ENCODE assay signal across 8 cellular contexts in the genomic region with DNA sequence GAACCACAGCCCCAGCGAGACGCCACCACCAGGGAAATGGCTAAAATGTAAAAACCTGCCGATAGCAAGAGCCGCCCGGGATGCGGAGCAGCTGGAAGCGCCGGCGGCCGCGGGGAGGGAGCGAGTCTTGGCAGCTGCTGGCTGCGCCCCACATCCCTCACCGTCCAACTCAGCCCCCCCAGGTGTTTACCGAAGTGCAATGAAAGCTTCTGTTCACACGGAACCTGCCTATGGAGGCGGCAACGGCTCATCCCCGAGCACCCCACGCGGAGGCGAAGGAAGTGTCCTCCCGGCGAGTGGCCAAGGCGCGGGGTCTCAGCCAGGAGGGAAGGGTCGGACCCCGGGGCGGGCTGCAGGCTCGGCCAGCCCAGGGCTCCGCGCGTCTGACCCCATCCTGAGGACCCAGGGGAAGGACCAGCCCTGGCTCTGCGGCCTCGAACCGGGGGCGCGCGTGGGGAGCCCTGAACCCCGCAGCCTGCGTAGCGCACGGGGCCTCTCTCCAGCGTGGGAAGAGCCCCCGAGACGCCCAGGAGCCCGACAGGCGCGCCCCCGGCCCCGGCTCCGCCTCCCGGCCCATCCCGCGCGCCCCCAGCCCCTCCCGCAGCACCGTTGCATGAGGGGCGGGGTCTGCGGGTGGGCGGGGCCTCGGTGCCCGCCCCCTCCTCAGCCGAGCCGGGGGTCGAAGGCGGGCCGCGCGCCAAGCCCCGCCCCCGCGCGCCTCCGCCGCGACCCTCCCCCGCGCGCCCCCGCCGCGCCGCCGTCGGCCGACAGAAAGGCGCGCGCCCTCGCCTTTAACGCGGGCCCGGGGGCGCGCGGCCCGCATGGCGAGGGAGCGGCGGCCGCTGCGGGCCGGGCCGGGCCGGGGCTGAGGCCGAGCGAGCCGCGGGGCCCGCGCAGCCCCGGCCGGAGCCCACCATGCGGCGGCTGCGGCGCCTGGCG. TPM values are rescaled to one million over a fixed set of nuclear protein-coding genes. Genes with fewer than 3 reads are reported as not detected.
DNase-seq lines count a peak whose midpoint lies in the region; ATAC-seq and TF ChIP-seq lines count a peak whose summit lies in the region.

A gene (plus strand): TSS at position 822 of the 939 bp plus-strand sequence. CDS start 94 bp downstream, at position 916.

- H3K4me1 ChIP-seq in mammary epithelial cell (ENCODE audit: insufficient read depth, low read length) = no peaks in the 10 kb centered on the region
- peaks cover 6 to 50% of the 10 kb centered on the region in 2 donors for H3K4me1 ChIP-seq in left lung
- peaks cover 9 to 15% (median 13%) of the 10 kb centered on the region in 4 donors for H3K4me1 ChIP-seq in transverse colon

- no peak for TF ChIP-seq CTCF in mammary epithelial cell (conservative IDR thresholded peaks at IDR 0.05 in 1 of 2, IDR thresholded peaks at IDR 0.05 in 1 of 2; ENCODE audit: extremely low read depth in 1 of 2, insufficient read depth in 1 of 2, low read depth in 1 of 2, low read length in 2 of 2)
- no peak for TF ChIP-seq CTCF in left lung (IDR thresholded peaks at IDR 0.05)
- TF ChIP-seq CTCF in transverse colon (IDR thresholded peaks at IDR 0.05) = no peak

- no peaks in the 10 kb centered on the region for H4K20me1 ChIP-seq in mammary epithelial cell (ENCODE audit: insufficient read depth, low read length)

- CTCF ChIA-PET in mammary epithelial cell (lab: Charles Lee; ENCODE audit: low non-redundant PET) = no interaction called here

- DNase-seq in GDM1 (lab: John Stamatoyannopoulos, UW) (peak; percentile 55), NCI-H2171 (lab: John Stamatoyannopoulos, UW) (peak; percentile 91), mammary epithelial cell (no peak), left lung (peak in 1 of 2 donors; percentile 75), transverse colon (no peak), NOMO-1 treated with DMSO at 0.1 percent for 48 hours (lab: John Stamatoyannopoulos, UW; ENCODE audit: unreplicated experiment) (no peak)

- BruUV-seq in mammary epithelial cell (replicated peaks; lab: Mats Ljungman, UMichigan) = no TSS peak

- ATAC-seq in left lung = peak; percentile 27
- no peak for ATAC-seq in HG03457 (IDR thresholded peaks at IDR 0.05; ENCODE audit: unreplicated experiment)
- no peak for ATAC-seq in HG02623 (IDR thresholded peaks at IDR 0.05; ENCODE audit: unreplicated experiment)

- TF ChIP-seq EP300 in transverse colon (IDR thresholded peaks at IDR 0.05; ENCODE audit: low read depth) = no peak

- no peak within 1 kb of the TSS for H3K27ac ChIP-seq in mammary epithelial cell (ENCODE audit: insufficient read depth, low read depth, low read length)
- peak within 1 kb of the TSS; percentile 7 to 48 for H3K27ac ChIP-seq in left lung
- peak within 1 kb of the TSS; percentile 20 to 72 (median 54) for H3K27ac ChIP-seq in transverse colon

- 3% methylated on average over 24 of the region's 119 CpGs for WGBS in mammary epithelial cell (ENCODE audit: low coverage, missing lambda C conversion rate)
- WGBS in transverse colon (ENCODE audit: low coverage in 1 of 2), 2 donors = 2% methylated on average over 15 of the region's 119 CpGs; no CpG with 5 or more reads in 1 of the 2 donors

- dilution Hi-C loops in mammary epithelial cell (cut with HindIII; ENCODE audit: low sequenced_read_pairs) = loop anchor here (5.0 kb wide), 6 partner anchors 55 to 255 kb away; no protein-coding TSS in a partner anchor

- H2AFZ ChIP-seq in mammary epithelial cell (ENCODE audit: low read depth, low read length) = no peak within 1 kb of the TSS

- peaks cover 6% of the 10 kb centered on the region for H3K27me3 ChIP-seq in mammary epithelial cell (ENCODE audit: insufficient read depth, low read length)
- peaks cover 0 to 50% of the 10 kb centered on the region in 2 donors for H3K27me3 ChIP-seq in left lung
- H3K27me3 ChIP-seq in transverse colon = peaks cover 71% of the 10 kb centered on the region

- intact Hi-C loops in mammary epithelial cell (cut with micrococcal nuclease) = no loop called here
- intact Hi-C loops in left lung (cut with DNase I) = no loop called here
- intact Hi-C loops in transverse colon (cut with DNase I; ENCODE audit: low total_unique reads) = no loop called here

- H3K4me3 ChIP-seq in mammary epithelial cell (replicated peaks in 1 of 3; ENCODE audit: insufficient read depth in 1 of 3, low read depth in 2 of 3, low read length in 3 of 3) = no peak within 1 kb of the TSS
- H3K4me3 ChIP-seq in left lung = peak within 1 kb of the TSS; percentile 33 to 43
- peak within 1 kb of the TSS; percentile 30 to 54 (median 42) for H3K4me3 ChIP-seq in transverse colon

- H3K36me3 ChIP-seq in mammary epithelial cell (ENCODE audit: insufficient read depth, low read length) (no peaks in the 10 kb centered on the region), left lung (no peaks in the 10 kb centered on the region), transverse colon (no peaks in the 10 kb centered on the region)

- no peak for TF ChIP-seq POLR2A in transverse colon (IDR thresholded peaks at IDR 0.05)

- no peaks in the 10 kb centered on the region for H3K9me3 ChIP-seq in mammary epithelial cell (replicated peaks; ENCODE audit: insufficient read depth, low read length)
- no peaks in the 10 kb centered on the region for H3K9me3 ChIP-seq in left lung
- no peaks in the 10 kb centered on the region for H3K9me3 ChIP-seq in transverse colon

- H3K79me2 ChIP-seq in mammary epithelial cell (ENCODE audit: insufficient read depth, low read length) = no peaks in the 10 kb centered on the region

- peak within 1 kb of the TSS; percentile 42 for H3K4me2 ChIP-seq in mammary epithelial cell (ENCODE audit: insufficient read depth, low read depth, low read length)

- in situ Hi-C loops in mammary epithelial cell (cut with MboI; ENCODE audit: low sequenced_read_pairs in 2 of 2) = no loop called here
- in situ Hi-C loops in transverse colon (cut with MboI; ENCODE audit: low pct_ligation_motif_present in 1 of 4, low pct_unique_long_range_greater_than_20kb in 1 of 4, low sequenced_read_pairs in 3 of 4) = no loop called here

- no peak within 1 kb of the TSS for H3K9ac ChIP-seq in mammary epithelial cell (ENCODE audit: insufficient read depth, low read length)

RNA-seq across cellular contexts. Expression of the gene that starts here (rescaled TPM):
- total RNA-seq in mammary epithelial cell (under 1 TPM; 0.35 to 0.50 TPM), left lung (10 to 100 TPM; 12.6 to 12.7 TPM), transverse colon (10 to 100 TPM in 1 of 4 donors, 1 to 10 TPM in 3; 3.5 to 12.3 (median 3.9) TPM)
- 0.33 TPM for polyA plus RNA-seq in mammary epithelial cell
- polyA minus RNA-seq in mammary epithelial cell = not detected

Comparison
In these comparisons a context has a peak if more than half of its experiments do, and no peak if none do; other contexts are left out.
1. DNase-seq: peak in GDM1 (single experiment) and NCI-H2171 (single experiment); none in mammary epithelial cell (single experiment), transverse colon (single experiment) and NOMO-1 treated with DMSO at 0.1 percent for 48 hours (single experiment).
2. H3K4me3 ChIP-seq: peak in left lung (2 of 2) and transverse colon (4 of 4); none in mammary epithelial cell (0 of 3).